ENCODE assay signal across 8 cellular contexts in genomic region chr11:118895093-118896039, GRCh38. TPM values are rescaled to one million over a fixed set of nuclear protein-coding genes. Genes with fewer than 3 reads are reported as not detected.
DNase-seq lines count a peak whose midpoint lies in the region; ATAC-seq, FAIRE-seq and TF ChIP-seq lines count a peak whose summit lies in the region.

No MANE protein-coding gene starts in this region.

- H3K4me1 ChIP-seq in kidney (ENCODE audit: control insufficient read depth in 1 of 2, insufficient read depth in 1 of 2, low read depth in 1 of 2, low read length in 2 of 2) (no peaks in the 10 kb centered on the region), uterus (no peaks in the 10 kb centered on the region), A673 (ENCODE audit: insufficient read depth, low read length, poor library complexity, severe bottlenecking) (no peaks in the 10 kb centered on the region)

- FAIRE-seq in kidney (lab: Jason Lieb, UNC) (no peak), H54 (lab: Jason Lieb, UNC) (no peak)

- H3K27me3 ChIP-seq in uterus (no peaks in the 10 kb centered on the region), A673 (replicated peaks; ENCODE audit: insufficient read depth, low read depth, low read length, poor library complexity) (no peaks in the 10 kb centered on the region)

- no peak overlapping the region for H3K4me3 ChIP-seq in kidney (ENCODE audit: low read length in 2 of 2)
- H3K4me3 ChIP-seq in uterus: no peak overlapping the region
- H3K4me3 ChIP-seq in A673 (ENCODE audit: low read depth, low read length, poor library complexity, severe bottlenecking): no peak overlapping the region

- H3K36me3 ChIP-seq in kidney (ENCODE audit: control insufficient read depth in 1 of 2, insufficient read depth in 2 of 2, low read length in 2 of 2): peaks cover 0 to 6% of the 10 kb centered on the region in 2 donors
- H3K36me3 ChIP-seq in uterus: no peaks in the 10 kb centered on the region
- H3K36me3 ChIP-seq in A673 (ENCODE audit: insufficient read depth, low read length, poor library complexity, severe bottlenecking): peaks cover 17% of the 10 kb centered on the region

- POLR2A ChIA-PET in A673 (lab: Charles Lee; ENCODE audit: low non-redundant PET): interaction anchor here (0.6 kb wide), 1 partner anchor 30 kb away, joined by 3 read pairs; the partner anchor contains the start of gene BCL9L
- POLR2A ChIA-PET in HEK293T (lab: Yijun Ruan, JAX): interaction anchor here (0.7 to 1.0 kb wide), 3 partner anchors 12 to 646 kb away, joined by 3 read pairs; partner anchors contain the start of gene CXCR5

- no peak for TF ChIP-seq CTCF in kidney (IDR thresholded peaks at IDR 0.05; ENCODE audit: borderline replicate concordance, extremely low read depth, insufficient read depth)
- TF ChIP-seq CTCF in uterus (IDR thresholded peaks at IDR 0.05): no peak
- no peak for TF ChIP-seq CTCF in A673 (conservative IDR thresholded peaks at IDR 0.05; ENCODE audit: low read depth, low read length)

- no TSS peak for BruUV-seq in A673 (replicated peaks; lab: Mats Ljungman, UMichigan)

- H3K27ac ChIP-seq in kidney (ENCODE audit: low read depth in 2 of 2, low read length in 2 of 2) (no peak overlapping the region), uterus (peak overlapping the region in 1 of 2 donors; percentile 11), A673 (ENCODE audit: low read depth, low read length, poor library complexity, severe bottlenecking) (no peak overlapping the region)

- peak; percentile 72 for DNase-seq in COLO668 (lab: John Stamatoyannopoulos, UW; ENCODE audit: unreplicated experiment)
- DNase-seq in activated CD4-positive, alpha-beta T cell treated with anti-CD3 and anti-CD28 coated beads for 48 hours: peak; percentile 77
- peak; percentile 78 for DNase-seq in kidney
- no peak for DNase-seq in uterus
- DNase-seq in H54 (ENCODE audit: insufficient read length, low spot score): no peak
- no peak for DNase-seq in A673 (ENCODE audit: low spot score)
- no peak for DNase-seq in HEK293T (ENCODE audit: extremely low spot score)

- intact Hi-C loops in kidney (cut with DNase I) (no loop called here), uterus (cut with DNase I; ENCODE audit: low total_unique reads) (no loop called here), A673 (cut with micrococcal nuclease; ENCODE audit: unreplicated experiment) (no loop called here)

- peak; percentile 56 for ATAC-seq in HG02610 (IDR thresholded peaks at IDR 0.05; ENCODE audit: unreplicated experiment)

- CTCF ChIA-PET in A673 (lab: Charles Lee): no interaction called here
- CTCF ChIA-PET in HEK293T (lab: Yijun Ruan, JAX): interaction anchor here (0.6 to 1.3 kb wide), 6 partner anchors 11 to 211 kb away, joined by 3 to 4 read pairs (median 3); no protein-coding TSS in a partner anchor

- H3K9me3 ChIP-seq in kidney (ENCODE audit: control insufficient read depth in 1 of 2, low read length in 2 of 2) (no peaks in the 10 kb centered on the region), uterus (no peaks in the 10 kb centered on the region), A673 (ENCODE audit: low read depth, low read length, poor library complexity, severe bottlenecking) (no peaks in the 10 kb centered on the region)

- H3K9ac ChIP-seq in kidney (ENCODE audit: low read length in 2 of 2): no peak overlapping the region

- no peak for TF ChIP-seq POLR2A in uterus (IDR thresholded peaks at IDR 0.05)
- no peak for TF ChIP-seq POLR2A in H54 (IDR thresholded peaks at IDR 0.05; ENCODE audit: low read depth, low read length)

TF ChIP-seq in HEK293T, 16 proteins besides CTCF, POLR2A, EP300 and RAD21:
- TF ChIP-seq CTBP1 (IDR thresholded peaks at IDR 0.05; ENCODE audit: borderline replicate concordance): no peak
- no peak for TF ChIP-seq SUZ12 (IDR thresholded peaks at IDR 0.05)
- TF ChIP-seq BHLHE40 (IDR thresholded peaks at IDR 0.05; ENCODE audit: borderline replicate concordance): no peak
- TF ChIP-seq HDGF (IDR thresholded peaks at IDR 0.05; ENCODE audit: borderline replicate concordance): no peak
- TF ChIP-seq ARNT (IDR thresholded peaks at IDR 0.05): no peak
- TF ChIP-seq ZNF384 (IDR thresholded peaks at IDR 0.05): no peak
- TF ChIP-seq SP1 (IDR thresholded peaks at IDR 0.05): no peak
- no peak for TF ChIP-seq LEF1 (IDR thresholded peaks at IDR 0.05; ENCODE audit: borderline replicate concordance)
- TF ChIP-seq PKNOX1 (IDR thresholded peaks at IDR 0.05): no peak
- TF ChIP-seq ELF4 (IDR thresholded peaks at IDR 0.05): no peak
- TF ChIP-seq NFRKB (IDR thresholded peaks at IDR 0.05): no peak
- no peak for TF ChIP-seq TARDBP (IDR thresholded peaks at IDR 0.05)
- no peak for TF ChIP-seq FOXA1 (IDR thresholded peaks at IDR 0.05)
- no peak for TF ChIP-seq L3MBTL2 (conservative IDR thresholded peaks at IDR 0.05)
- TF ChIP-seq FOXK2 (IDR thresholded peaks at IDR 0.05): no peak
- no peak for TF ChIP-seq FOXM1 (IDR thresholded peaks at IDR 0.05; ENCODE audit: borderline replicate concordance)

RNA-seq across cellular contexts. Expression of gene CXCR5, which starts 11.7 kb away (rescaled TPM):
- total RNA-seq in kidney (1.1 TPM), uterus (under 1 TPM in 1 of 4 donors, not detected in 3; 0.14 TPM), A673 (2021) (not detected in 2 replicates)
- not detected for polyA plus RNA-seq in kidney (ENCODE audit: insufficient read depth, low read depth, low replicate concordance)

RNA-seq across cellular contexts. Expression of gene BCL9L, which starts 30.4 kb away (rescaled TPM):
- 57.5 TPM for total RNA-seq in kidney
- polyA plus RNA-seq in kidney (ENCODE audit: insufficient read depth, low read depth, low replicate concordance): 5.0 TPM
- 100 to 1,000 TPM in 1 of 4 donors, 10 to 100 TPM in 1, 1 to 10 TPM in 2; 2.9 to 157 (median 13.7) TPM for total RNA-seq in uterus
- total RNA-seq in A673 (2021): 49.9 and 64.0 TPM in 2 replicates

Comparison
In these comparisons a context has a peak if more than half of its experiments do, and no peak if none do; other contexts are left out.
1. DNase-seq: peak in COLO668 (single experiment), activated CD4-positive, alpha-beta T cell treated with anti-CD3 and anti-CD28 coated beads for 48 hours (single experiment) and kidney (single experiment); none in uterus (0 of 2), H54 (single experiment), A673 (single experiment) and HEK293T (single experiment).